2 cellular contexts compared by ENCODE assay signal in the genomic region with DNA sequence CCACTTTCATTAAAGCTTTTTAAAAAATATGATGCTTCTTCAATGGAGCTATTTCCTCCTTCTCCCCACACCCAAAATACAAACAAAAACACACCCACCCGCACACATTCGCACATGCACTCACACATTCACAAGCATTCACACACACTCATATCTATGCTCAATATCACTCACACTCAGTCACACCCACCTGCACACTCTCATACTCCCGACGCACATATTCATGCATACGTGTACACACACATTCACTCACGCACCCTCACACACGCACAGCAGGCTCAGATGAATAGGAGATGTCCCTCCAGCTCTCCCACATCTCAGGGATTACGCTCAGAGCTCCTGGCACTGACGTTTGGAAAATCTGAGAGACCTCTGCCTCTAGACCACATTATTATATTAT.
TF ChIP-seq lines count a peak whose summit lies in the region.

No MANE protein-coding gene starts in this region.

TF ChIP-seq in HEK293, 187 proteins besides CTCF, POLR2A, EP300 and RAD21:
- no peak for TF ChIP-seq ZNF132 (tag by site-specific recombination; IDR thresholded peaks at IDR 0.05; ENCODE audit: borderline replicate concordance)
- 0 out of 2 replicates have a peak, but pooled peaks have one; percentile 25 for TF ChIP-seq ZNF18 (tag by site-specific recombination; IDR thresholded peaks at IDR 0.05)

TF ChIP-seq in K562, 482 proteins besides CTCF, POLR2A, EP300 and RAD21:
- TF ChIP-seq SP2 (IDR thresholded peaks at IDR 0.05; ENCODE audit: extremely low read depth, low read depth, low read length, poor library complexity, severe bottlenecking) (no peak), FOXP1 (CRISPR knock-in tag; IDR thresholded peaks at IDR 0.05) (no peak), TGIF2 (CRISPR knock-in tag; IDR thresholded peaks at IDR 0.05) (no peak), KAT8 (IDR thresholded peaks at IDR 0.05; ENCODE audit: low read depth) (no peak), MCM3 (IDR thresholded peaks at IDR 0.05) (peak; percentile 35; the same call in 1 of the 2 replicates), ZNF445 (CRISPR knock-in tag; IDR thresholded peaks at IDR 0.05; ENCODE audit: low read depth) (no peak), SAFB2 (IDR thresholded peaks at IDR 0.05; ENCODE audit: borderline replicate concordance, low read depth, low read length, severe bottlenecking) (no peak)
- TF ChIP-seq, protein P1, sequence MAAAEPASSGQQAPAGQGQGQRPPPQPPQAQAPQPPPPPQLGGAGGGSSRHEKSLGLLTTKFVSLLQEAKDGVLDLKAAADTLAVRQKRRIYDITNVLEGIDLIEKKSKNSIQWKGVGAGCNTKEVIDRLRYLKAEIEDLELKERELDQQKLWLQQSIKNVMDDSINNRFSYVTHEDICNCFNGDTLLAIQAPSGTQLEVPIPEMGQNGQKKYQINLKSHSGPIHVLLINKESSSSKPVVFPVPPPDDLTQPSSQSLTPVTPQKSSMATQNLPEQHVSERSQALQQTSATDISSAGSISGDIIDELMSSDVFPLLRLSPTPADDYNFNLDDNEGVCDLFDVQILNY (CRISPR knock-in tag; IDR thresholded peaks at IDR 0.05): no peak
- TF ChIP-seq, protein P2, sequence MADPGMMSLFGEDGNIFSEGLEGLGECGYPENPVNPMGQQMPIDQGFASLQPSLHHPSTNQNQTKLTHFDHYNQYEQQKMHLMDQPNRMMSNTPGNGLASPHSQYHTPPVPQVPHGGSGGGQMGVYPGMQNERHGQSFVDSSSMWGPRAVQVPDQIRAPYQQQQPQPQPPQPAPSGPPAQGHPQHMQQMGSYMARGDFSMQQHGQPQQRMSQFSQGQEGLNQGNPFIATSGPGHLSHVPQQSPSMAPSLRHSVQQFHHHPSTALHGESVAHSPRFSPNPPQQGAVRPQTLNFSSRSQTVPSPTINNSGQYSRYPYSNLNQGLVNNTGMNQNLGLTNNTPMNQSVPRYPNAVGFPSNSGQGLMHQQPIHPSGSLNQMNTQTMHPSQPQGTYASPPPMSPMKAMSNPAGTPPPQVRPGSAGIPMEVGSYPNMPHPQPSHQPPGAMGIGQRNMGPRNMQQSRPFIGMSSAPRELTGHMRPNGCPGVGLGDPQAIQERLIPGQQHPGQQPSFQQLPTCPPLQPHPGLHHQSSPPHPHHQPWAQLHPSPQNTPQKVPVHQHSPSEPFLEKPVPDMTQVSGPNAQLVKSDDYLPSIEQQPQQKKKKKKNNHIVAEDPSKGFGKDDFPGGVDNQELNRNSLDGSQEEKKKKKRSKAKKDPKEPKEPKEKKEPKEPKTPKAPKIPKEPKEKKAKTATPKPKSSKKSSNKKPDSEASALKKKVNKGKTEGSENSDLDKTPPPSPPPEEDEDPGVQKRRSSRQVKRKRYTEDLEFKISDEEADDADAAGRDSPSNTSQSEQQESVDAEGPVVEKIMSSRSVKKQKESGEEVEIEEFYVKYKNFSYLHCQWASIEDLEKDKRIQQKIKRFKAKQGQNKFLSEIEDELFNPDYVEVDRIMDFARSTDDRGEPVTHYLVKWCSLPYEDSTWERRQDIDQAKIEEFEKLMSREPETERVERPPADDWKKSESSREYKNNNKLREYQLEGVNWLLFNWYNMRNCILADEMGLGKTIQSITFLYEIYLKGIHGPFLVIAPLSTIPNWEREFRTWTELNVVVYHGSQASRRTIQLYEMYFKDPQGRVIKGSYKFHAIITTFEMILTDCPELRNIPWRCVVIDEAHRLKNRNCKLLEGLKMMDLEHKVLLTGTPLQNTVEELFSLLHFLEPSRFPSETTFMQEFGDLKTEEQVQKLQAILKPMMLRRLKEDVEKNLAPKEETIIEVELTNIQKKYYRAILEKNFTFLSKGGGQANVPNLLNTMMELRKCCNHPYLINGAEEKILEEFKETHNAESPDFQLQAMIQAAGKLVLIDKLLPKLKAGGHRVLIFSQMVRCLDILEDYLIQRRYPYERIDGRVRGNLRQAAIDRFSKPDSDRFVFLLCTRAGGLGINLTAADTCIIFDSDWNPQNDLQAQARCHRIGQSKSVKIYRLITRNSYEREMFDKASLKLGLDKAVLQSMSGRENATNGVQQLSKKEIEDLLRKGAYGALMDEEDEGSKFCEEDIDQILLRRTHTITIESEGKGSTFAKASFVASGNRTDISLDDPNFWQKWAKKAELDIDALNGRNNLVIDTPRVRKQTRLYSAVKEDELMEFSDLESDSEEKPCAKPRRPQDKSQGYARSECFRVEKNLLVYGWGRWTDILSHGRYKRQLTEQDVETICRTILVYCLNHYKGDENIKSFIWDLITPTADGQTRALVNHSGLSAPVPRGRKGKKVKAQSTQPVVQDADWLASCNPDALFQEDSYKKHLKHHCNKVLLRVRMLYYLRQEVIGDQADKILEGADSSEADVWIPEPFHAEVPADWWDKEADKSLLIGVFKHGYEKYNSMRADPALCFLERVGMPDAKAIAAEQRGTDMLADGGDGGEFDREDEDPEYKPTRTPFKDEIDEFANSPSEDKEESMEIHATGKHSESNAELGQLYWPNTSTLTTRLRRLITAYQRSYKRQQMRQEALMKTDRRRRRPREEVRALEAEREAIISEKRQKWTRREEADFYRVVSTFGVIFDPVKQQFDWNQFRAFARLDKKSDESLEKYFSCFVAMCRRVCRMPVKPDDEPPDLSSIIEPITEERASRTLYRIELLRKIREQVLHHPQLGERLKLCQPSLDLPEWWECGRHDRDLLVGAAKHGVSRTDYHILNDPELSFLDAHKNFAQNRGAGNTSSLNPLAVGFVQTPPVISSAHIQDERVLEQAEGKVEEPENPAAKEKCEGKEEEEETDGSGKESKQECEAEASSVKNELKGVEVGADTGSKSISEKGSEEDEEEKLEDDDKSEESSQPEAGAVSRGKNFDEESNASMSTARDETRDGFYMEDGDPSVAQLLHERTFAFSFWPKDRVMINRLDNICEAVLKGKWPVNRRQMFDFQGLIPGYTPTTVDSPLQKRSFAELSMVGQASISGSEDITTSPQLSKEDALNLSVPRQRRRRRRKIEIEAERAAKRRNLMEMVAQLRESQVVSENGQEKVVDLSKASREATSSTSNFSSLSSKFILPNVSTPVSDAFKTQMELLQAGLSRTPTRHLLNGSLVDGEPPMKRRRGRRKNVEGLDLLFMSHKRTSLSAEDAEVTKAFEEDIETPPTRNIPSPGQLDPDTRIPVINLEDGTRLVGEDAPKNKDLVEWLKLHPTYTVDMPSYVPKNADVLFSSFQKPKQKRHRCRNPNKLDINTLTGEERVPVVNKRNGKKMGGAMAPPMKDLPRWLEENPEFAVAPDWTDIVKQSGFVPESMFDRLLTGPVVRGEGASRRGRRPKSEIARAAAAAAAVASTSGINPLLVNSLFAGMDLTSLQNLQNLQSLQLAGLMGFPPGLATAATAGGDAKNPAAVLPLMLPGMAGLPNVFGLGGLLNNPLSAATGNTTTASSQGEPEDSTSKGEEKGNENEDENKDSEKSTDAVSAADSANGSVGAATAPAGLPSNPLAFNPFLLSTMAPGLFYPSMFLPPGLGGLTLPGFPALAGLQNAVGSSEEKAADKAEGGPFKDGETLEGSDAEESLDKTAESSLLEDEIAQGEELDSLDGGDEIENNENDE (IDR thresholded peaks at IDR 0.05; ENCODE audit: low read depth, low read length): no peak
